ENCODE assay signal across 8 cellular contexts in genomic region chr3:32502089-32502943, GRCh38. TPM values are rescaled to one million over a fixed set of nuclear protein-coding genes. Genes with fewer than 3 reads are reported as not detected.
DNase-seq lines count a peak whose midpoint lies in the region; ATAC-seq, FAIRE-seq and TF ChIP-seq lines count a peak whose summit lies in the region.

CMTM6 (minus strand) TSS chr3:32502852; CDS start chr3:32502745, 107 bp downstream.

- peak; percentile 90 for DNase-seq in 8988T
- DNase-seq in GM18507 (ENCODE audit: extremely low spot score, insufficient read length, low read depth): peak; percentile 81
- peak; percentile 17 for DNase-seq in NCI-H2196 treated with DMSO at 0.1 percent for 48 hours (lab: John Stamatoyannopoulos, UW; ENCODE audit: unreplicated experiment)
- DNase-seq in central memory CD4-positive, alpha-beta T cell: peak; percentile 73
- DNase-seq in keratinocyte (ENCODE audit: low read depth, low spot score): no peak
- DNase-seq in stimulated activated CD4-positive, alpha-beta T cell treated with anti-CD3 and anti-CD28 coated beads, Interleukin-12 subunit alpha, Interleukin-12 subunit beta, amount 100 ng/mL, for 4 hours: peak; percentile 72

- H3K27me3 ChIP-seq in keratinocyte (ENCODE audit: control insufficient read depth, extremely low read depth, insufficient read depth, low read length): no peaks in the 10 kb centered on the region

- peaks cover 8% of the 10 kb centered on the region for H3K4me1 ChIP-seq in keratinocyte (ENCODE audit: control insufficient read depth, extremely low read depth, insufficient read depth, low read length)

- H2AFZ ChIP-seq in keratinocyte (ENCODE audit: control insufficient read depth, low read length): peak within 1 kb of the TSS; percentile 98

- no peaks in the 10 kb centered on the region for H3K9me3 ChIP-seq in keratinocyte (ENCODE audit: control insufficient read depth, low read depth, low read length)

- peak within 1 kb of the TSS; percentile 76 for H3K27ac ChIP-seq in keratinocyte (ENCODE audit: control insufficient read depth, insufficient read depth, low read length)

- peak; percentile 85 for FAIRE-seq in GM18507 (lab: Jason Lieb, UNC)
- FAIRE-seq in keratinocyte (lab: Jason Lieb, UNC): no peak

- peak; percentile 77 for ATAC-seq in HG02973 (IDR thresholded peaks at IDR 0.05; ENCODE audit: unreplicated experiment)
- peak; percentile 76 to 82 for ATAC-seq in activated CD4-positive, CD25-positive, alpha-beta regulatory T cell treated with anti-CD3 and anti-CD28 coated beads, Interleukin-2, amount 50 U/mL, for 24 hours

- no peaks in the 10 kb centered on the region for H3K9me1 ChIP-seq in keratinocyte (ENCODE audit: control insufficient read depth, extremely low read depth, insufficient read depth, low read length)

- no peak for TF ChIP-seq CTCF in keratinocyte (optimal IDR thresholded peaks at IDR 0.05 in 1 of 3, IDR thresholded peaks at IDR 0.05 in 1 of 3, conservative IDR thresholded peaks at IDR 0.05 in 1 of 3; ENCODE audit: extremely low read depth in 1 of 3, insufficient read depth in 2 of 3, low read length in 3 of 3)

- peak within 1 kb of the TSS; percentile 88 for H3K9ac ChIP-seq in keratinocyte (ENCODE audit: control insufficient read depth, extremely low read depth, insufficient read depth, low read length)

- H3K4me2 ChIP-seq in keratinocyte (ENCODE audit: control insufficient read depth, extremely low read depth, insufficient read depth, low read depth, low read length): peak within 1 kb of the TSS; percentile 92

- dilution Hi-C loops in keratinocyte (cut with MboI; ENCODE audit: extremely low pct_ligation_motif_present, low sequenced_read_pairs): no loop called here

- H3K79me2 ChIP-seq in keratinocyte (ENCODE audit: control insufficient read depth, insufficient read depth, low read length): peaks cover 34% of the 10 kb centered on the region

- H4K20me1 ChIP-seq in keratinocyte (ENCODE audit: control insufficient read depth, extremely low read depth, insufficient read depth, low read length): no peaks in the 10 kb centered on the region

- H3K4me3 ChIP-seq in keratinocyte (ENCODE audit: control insufficient read depth in 2 of 3, extremely low read depth in 1 of 3, insufficient read depth in 2 of 3, low read depth in 1 of 3, low read length in 3 of 3): peak within 1 kb of the TSS; percentile 80 to 91 (median 88)

- no peaks in the 10 kb centered on the region for H3K36me3 ChIP-seq in keratinocyte (ENCODE audit: control insufficient read depth in 2 of 2, extremely low read depth in 1 of 2, insufficient read depth in 2 of 2, low read length in 2 of 2)

RNA-seq across cellular contexts. Expression of gene CMTM6, which starts in this region (rescaled TPM):
- polyA plus RNA-seq in keratinocyte: 47.7 to 85.4 TPM (median 55.4 TPM) in 3 replicates
- polyA plus RNA-seq in keratinocyte (2011; ENCODE audit: low read depth): 14.2 TPM
- polyA plus RNA-seq in keratinocyte (2011; cell fraction: cytosol; rRNA removed): 36.9 and 76.7 TPM in 2 replicates
- polyA plus RNA-seq in keratinocyte (2011; cell fraction: nucleus; rRNA removed): 36.9 and 51.8 TPM in 2 replicates
- 37.8 and 53.8 TPM in 2 replicates for polyA plus RNA-seq in keratinocyte (2012; ENCODE audit: low replicate concordance)
- 13.9 to 54.1 TPM (median 26.7 TPM) in 3 replicates for polyA minus RNA-seq in keratinocyte
- 48.2 TPM for polyA minus RNA-seq in keratinocyte (2011; cell fraction: cytosol; rRNA and poly(A)+ RNA removed)
- polyA minus RNA-seq in keratinocyte (2011; cell fraction: nucleus; rRNA and poly(A)+ RNA removed): 23.8 and 46.4 TPM in 2 replicates
